ENCODE assay signal across 34 cellular contexts in genomic region chr7:156124356-156124755, GRCh38.
"Had no signal": no experiment of that assay in that cellular context is flagged by ENCODE, and none has a peak within 500 bp of the region (broad histone marks: within the 10 kb centered on the region; RNA-seq: fewer than 3 reads in every experiment).

No MANE protein-coding gene starts in this region.

- H3K27ac ChIP-seq: KMS-11 had no signal

- H3K36me3 ChIP-seq: MG63 had no signal

- H3K27me3 ChIP-seq: MG63 had no signal

- H3K9me3 ChIP-seq: MG63 had no signal

- H3K4me2 ChIP-seq: KMS-11 had no signal

- H3K9ac ChIP-seq: KMS-11 had no signal

- DNase-seq: Karpas-422, Kasumi-1, KG1, MG63, MM.1S, MV-4-11, NCI-H1048, NCI-H1092, NCI-H1092 treated with DMSO at 0.1 percent for 48 hours, NCI-H1105, NCI-H1105 treated with DMSO at 0.1 percent for 48 hours, NCI-H1417, NCI-H1417 treated with DMSO at 0.1 percent for 48 hours, NCI-H1436, NCI-H1436 treated with DMSO at 0.1 percent for 48 hours, NCI-H146, NCI-H1694, NCI-H1694 treated with DMSO at 0.1 percent for 48 hours, NCI-H187, NCI-H187 treated with DMSO at 0.1 percent for 48 hours, NCI-H1930, NCI-H2029, NCI-H2029 treated with DMSO at 0.1 percent for 48 hours, NCI-H2081, NCI-H2081 treated with DMSO at 0.1 percent for 48 hours, NCI-H2107, NCI-H2171, NCI-H2171 treated with DMSO at 0.1 percent for 48 hours, NCI-H2227 treated with DMSO at 0.1 percent for 48 hours, NCI-H226, NCI-H345, NCI-H446, NCI-H446 treated with DMSO at 0.1 percent for 48 hours had no signal

- H3K4me3 ChIP-seq: MG63 had no signal
